In genomic region chr7:129864042-129864441, GRCh38 we compare ENCODE assay signal across 16 cellular contexts.
DNase-seq lines count a peak whose midpoint lies in the region; ATAC-seq and TF ChIP-seq lines count a peak whose summit lies in the region.
"Had no signal": no experiment of that assay in that cellular context is flagged by ENCODE, and none has a peak within 500 bp of the region (broad histone marks: within the 10 kb centered on the region; RNA-seq: fewer than 3 reads in every experiment).

No MANE protein-coding gene starts in this region.

- TF ChIP-seq CTCF in coronary artery (IDR thresholded peaks at IDR 0.05) (no peak), lung (IDR thresholded peaks at IDR 0.05; ENCODE audit: control extremely low read depth, extremely low read depth) (no peak), type B pancreatic cell (conservative IDR thresholded peaks at IDR 0.05) (no peak)

- H3K9me3 ChIP-seq in lung (ENCODE audit: control insufficient read depth in 2 of 2, insufficient read depth in 1 of 2, low read length in 1 of 2): no peaks in the 10 kb centered on the region

- H3K4me3 ChIP-seq in coronary artery: no peak overlapping the region
- H3K4me3 ChIP-seq in lung: no peak overlapping the region

- peak; percentile 50 for ATAC-seq in lung (ENCODE audit: insufficient read depth, low FRiP score)
- no peak for ATAC-seq in GM18870 (IDR thresholded peaks at IDR 0.05; ENCODE audit: unreplicated experiment)
- ATAC-seq in GM21390 (IDR thresholded peaks at IDR 0.05; ENCODE audit: unreplicated experiment): no peak
- ATAC-seq: activated T-helper 17 cell treated with anti-CD3 and anti-CD28 coated beads, Interleukin-2, amount 50 U/mL, for 72 hours had no signal

- no peaks in the 10 kb centered on the region for H3K9me3 Mint-ChIP-seq in type B pancreatic cell
- no peaks in the 10 kb centered on the region for H3K9me3 Mint-ChIP-seq in activated CD4-positive, alpha-beta memory T cell treated with anti-CD3 and anti-CD28 coated beads, Interleukin-2, amount 10 ng/mL, durations not matched to agents 7 days and 5 days
- H3K9me3 Mint-ChIP-seq: activated T-helper 17 cell treated with anti-CD3 and anti-CD28 coated beads, Interleukin-2, amount 50 U/mL, for 72 hours; stimulated activated naive CD8-positive, alpha-beta T cell treated with anti-CD3 and anti-CD28 coated beads, Interleukin-15, Interleukin-2, amounts not matched to agents 100 ng/mL and 50 ng/mL, for 24 hours had no signal

- H3K36me3 ChIP-seq in lung (ENCODE audit: control insufficient read depth in 2 of 2, insufficient read depth in 2 of 2, low read length in 2 of 2): no peaks in the 10 kb centered on the region

- POLR2A ChIA-PET in activated CD4-positive, alpha-beta memory T cell treated with anti-CD3 and anti-CD28 coated beads, Interleukin-2, amount 10 ng/mL, durations not matched to agents 7 days and 5 days (lab: Charles Lee): no interaction called here

- 58 to 79% methylated on average over 3 of the region's 3 CpGs for WGBS in lung, 2 donors

- no peaks in the 10 kb centered on the region for H3K27me3 Mint-ChIP-seq in type B pancreatic cell
- no peaks in the 10 kb centered on the region for H3K27me3 Mint-ChIP-seq in activated CD4-positive, alpha-beta memory T cell treated with anti-CD3 and anti-CD28 coated beads, Interleukin-2, amount 10 ng/mL, durations not matched to agents 7 days and 5 days
- H3K27me3 Mint-ChIP-seq: activated T-helper 17 cell treated with anti-CD3 and anti-CD28 coated beads, Interleukin-2, amount 50 U/mL, for 72 hours; stimulated activated naive CD8-positive, alpha-beta T cell treated with anti-CD3 and anti-CD28 coated beads, Interleukin-15, Interleukin-2, amounts not matched to agents 100 ng/mL and 50 ng/mL, for 24 hours had no signal

- H3K27ac ChIP-seq in coronary artery (peak overlapping the region; percentile 83), lung (ENCODE audit: low read depth in 1 of 2, low read length in 1 of 2) (peak overlapping the region; percentile 24 to 79)
- H3K27ac ChIP-seq: 22Rv1 had no signal

- peaks cover 47% of the 10 kb centered on the region for H3K4me1 Mint-ChIP-seq in type B pancreatic cell (ENCODE audit: unreplicated experiment)
- H3K4me1 Mint-ChIP-seq in activated CD4-positive, alpha-beta memory T cell treated with anti-CD3 and anti-CD28 coated beads, Interleukin-2, amount 10 ng/mL, durations not matched to agents 7 days and 5 days: peaks cover 41% of the 10 kb centered on the region

- H3K27ac Mint-ChIP-seq in type B pancreatic cell: peak overlapping the region; percentile 93
- H3K27ac Mint-ChIP-seq in activated CD4-positive, alpha-beta memory T cell treated with anti-CD3 and anti-CD28 coated beads, Interleukin-2, amount 10 ng/mL, durations not matched to agents 7 days and 5 days: no peak overlapping the region
- H3K27ac Mint-ChIP-seq: activated T-helper 17 cell treated with anti-CD3 and anti-CD28 coated beads, Interleukin-2, amount 50 U/mL, for 72 hours; stimulated activated naive CD8-positive, alpha-beta T cell treated with anti-CD3 and anti-CD28 coated beads, Interleukin-15, Interleukin-2, amounts not matched to agents 100 ng/mL and 50 ng/mL, for 24 hours had no signal

- H3K27me3 ChIP-seq in lung (ENCODE audit: control insufficient read depth, insufficient read depth): no peaks in the 10 kb centered on the region

- CTCF ChIA-PET in activated CD4-positive, alpha-beta memory T cell treated with anti-CD3 and anti-CD28 coated beads, Interleukin-2, amount 10 ng/mL, durations not matched to agents 7 days and 5 days (lab: Charles Lee): no interaction called here

- peaks cover 25% of the 10 kb centered on the region for H3K36me3 Mint-ChIP-seq in type B pancreatic cell
- H3K36me3 Mint-ChIP-seq in activated CD4-positive, alpha-beta memory T cell treated with anti-CD3 and anti-CD28 coated beads, Interleukin-2, amount 10 ng/mL, durations not matched to agents 7 days and 5 days (ENCODE audit: low read depth): peaks cover 8% of the 10 kb centered on the region

- DNase-seq in DMS53 (lab: John Stamatoyannopoulos, UW) (peak; percentile 10), DMS53 treated with DMSO at 0.1 percent for 48 hours (lab: John Stamatoyannopoulos, UW; ENCODE audit: unreplicated experiment) (no peak), coronary artery (ENCODE audit: low spot score) (no peak), lung (ENCODE audit: low spot score) (no peak), type B pancreatic cell (ENCODE audit: extremely low spot score, unreplicated experiment) (no peak)
- DNase-seq in activated CD4-positive, alpha-beta memory T cell treated with anti-CD3 and anti-CD28 coated beads, Interleukin-2, amount 10 ng/mL, durations not matched to agents 7 days and 5 days: no peak
- DNase-seq: cerebellar nuclear complex; foreskin melanocyte; occipital lobe; SIG-M5; stimulated activated CD4-positive, alpha-beta T cell treated with anti-CD3 and anti-CD28 coated beads, Interleukin-4, amount 100 ng/mL, for 24 hours had no signal

- H3K4me3 Mint-ChIP-seq in type B pancreatic cell: no peak overlapping the region
- H3K4me3 Mint-ChIP-seq in activated CD4-positive, alpha-beta memory T cell treated with anti-CD3 and anti-CD28 coated beads, Interleukin-2, amount 10 ng/mL, durations not matched to agents 7 days and 5 days: no peak overlapping the region
- H3K4me3 Mint-ChIP-seq: activated T-helper 17 cell treated with anti-CD3 and anti-CD28 coated beads, Interleukin-2, amount 50 U/mL, for 72 hours; stimulated activated naive CD8-positive, alpha-beta T cell treated with anti-CD3 and anti-CD28 coated beads, Interleukin-15, Interleukin-2, amounts not matched to agents 100 ng/mL and 50 ng/mL, for 24 hours had no signal

- H3K4me1 ChIP-seq in lung (ENCODE audit: control insufficient read depth in 2 of 2, insufficient read depth in 2 of 2, low read length in 2 of 2): peaks cover 6 to 47% of the 10 kb centered on the region in 2 donors
